12 cellular contexts compared by ENCODE assay signal in the genomic region with DNA sequence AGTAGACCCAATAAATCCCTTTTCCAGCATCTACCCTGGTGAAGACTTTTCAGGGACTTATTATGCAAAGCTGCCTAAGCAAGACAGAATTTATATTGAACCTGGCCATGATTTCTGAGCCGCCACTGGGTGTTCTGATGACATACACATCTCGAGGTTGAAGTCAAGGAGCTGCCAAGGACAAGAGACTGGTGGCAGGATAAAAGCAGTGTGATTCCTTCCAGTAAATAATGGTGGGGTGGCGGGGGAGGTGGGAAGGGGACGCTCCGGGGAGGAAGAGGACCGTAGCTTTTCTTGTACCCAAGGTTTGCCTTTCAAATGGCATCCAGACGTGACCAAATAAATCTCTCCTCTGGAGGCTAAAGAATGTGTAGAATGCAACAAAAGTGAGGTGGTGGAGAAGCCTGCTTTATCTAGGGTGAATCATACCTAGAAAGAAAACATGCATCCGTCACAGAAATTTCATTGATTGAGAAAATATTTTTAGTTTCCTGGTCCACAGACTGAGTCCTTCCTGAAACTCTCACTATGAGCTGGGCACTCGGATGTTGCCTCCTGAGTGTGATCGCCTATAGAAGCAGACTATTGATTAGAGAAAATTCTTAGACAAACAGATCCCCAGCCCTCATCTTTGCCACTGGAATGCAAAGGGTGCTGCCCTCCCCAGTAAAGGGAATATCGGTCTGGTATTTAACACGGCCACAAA.
DNase-seq lines count a peak whose midpoint lies in the region; FAIRE-seq and TF ChIP-seq lines count a peak whose summit lies in the region.
"Had no signal": no experiment of that assay in that cellular context is flagged by ENCODE, and none has a peak within 500 bp of the region (broad histone marks: within the 10 kb centered on the region; RNA-seq: fewer than 3 reads in every experiment).

No MANE protein-coding gene starts in this region.

- no TSS peak for BruUV-seq in MCF 10A (replicated peaks; lab: Mats Ljungman, UMichigan)

- H3K4me3 ChIP-seq in breast epithelium, result no peak overlapping the region
- no peak overlapping the region for H3K4me3 ChIP-seq in astrocyte of the cerebellum (ENCODE audit: low read depth, low read length)
- H3K4me3 ChIP-seq in Karpas-422 (ENCODE audit: low read length), result no peak overlapping the region

- H3K27ac Mint-ChIP-seq in MCF 10A (ENCODE audit: low read depth, unreplicated experiment) (no peak overlapping the region), type B pancreatic cell (peak overlapping the region; percentile 93)
- H3K27ac Mint-ChIP-seq: activated CD4-positive, alpha-beta T cell treated with anti-CD3 and anti-CD28 coated beads for 36 hours; activated naive CD4-positive, alpha-beta T cell treated with anti-CD3 and anti-CD28 coated beads for 36 hours had no signal

- no peaks in the 10 kb centered on the region for H3K36me3 ChIP-seq in breast epithelium
- no peaks in the 10 kb centered on the region for H3K36me3 ChIP-seq in Karpas-422 (ENCODE audit: insufficient read depth, low read length)

- H3K27me3 ChIP-seq in breast epithelium, result no peaks in the 10 kb centered on the region
- no peaks in the 10 kb centered on the region for H3K27me3 ChIP-seq in Karpas-422 (ENCODE audit: low read length)

- H3K36me3 Mint-ChIP-seq in MCF 10A (ENCODE audit: insufficient read depth, unreplicated experiment) (no peaks in the 10 kb centered on the region), type B pancreatic cell (peaks cover 5% of the 10 kb centered on the region)

- CTCF ChIA-PET in MCF 10A (lab: Yijun Ruan, JAX), result interaction anchor here (0.7 to 1.2 kb wide), 2 partner anchors 21 to 124 kb away, joined by 3 read pairs; no protein-coding TSS in a partner anchor

- no peak overlapping the region for H3K9ac ChIP-seq in Karpas-422 (ENCODE audit: low read length)

- POLR2A ChIA-PET in MCF 10A (lab: Yijun Ruan, JAX), result interaction anchor here (0.6 to 2.0 kb wide), 3 partner anchors 13 to 186 kb away, joined by 3 to 5 read pairs (median 4); no protein-coding TSS in a partner anchor

- peaks cover 19% of the 10 kb centered on the region for H3K4me1 Mint-ChIP-seq in MCF 10A (ENCODE audit: insufficient read depth, unreplicated experiment)
- peaks cover 19% of the 10 kb centered on the region for H3K4me1 Mint-ChIP-seq in type B pancreatic cell (ENCODE audit: unreplicated experiment)

- no peaks in the 10 kb centered on the region for H3K79me2 ChIP-seq in Karpas-422 (ENCODE audit: low read length)

- in situ Hi-C loops in astrocyte of the cerebellum (cut with HindIII; ENCODE audit: low sequenced_read_pairs), result no loop called here

- FAIRE-seq in GM12891 (lab: Jason Lieb, UNC), result no peak

- no peaks in the 10 kb centered on the region for H3K9me2 ChIP-seq in Karpas-422 (replicated peaks; ENCODE audit: insufficient read depth, low read length)

- H4K20me1 ChIP-seq in Karpas-422 (ENCODE audit: insufficient read depth, low read depth, low read length), result no peaks in the 10 kb centered on the region

- DNase-seq in MCF 10A (ENCODE audit: unreplicated experiment) (peak; percentile 16), breast epithelium (ENCODE audit: low spot score in 2 of 2) (no peak), astrocyte of the cerebellum (ENCODE audit: low read depth) (peak; percentile 63), islet precursor cell (peak; percentile 72), type B pancreatic cell (ENCODE audit: extremely low spot score, unreplicated experiment) (peak; percentile 32), GM12891 (ENCODE audit: insufficient read length, low spot score) (no peak), Karpas-422 (no peak), NCI-H748 (lab: John Stamatoyannopoulos, UW; ENCODE audit: unreplicated experiment) (no peak)
- DNase-seq: activated CD4-positive, alpha-beta T cell treated with anti-CD3 and anti-CD28 coated beads for 36 hours; activated naive CD4-positive, alpha-beta T cell treated with anti-CD3 and anti-CD28 coated beads for 36 hours; GF-D8; NCI-H2171 treated with DMSO at 0.1 percent for 48 hours had no signal

- intact Hi-C loops in MCF 10A (cut with micrococcal nuclease) (no loop called here), breast epithelium (cut with DNase I; ENCODE audit: low total_unique reads) (no loop called here)

- no peak overlapping the region for H3K4me2 ChIP-seq in Karpas-422 (ENCODE audit: low read depth, low read length, poor library complexity, severe bottlenecking)

- no peak for TF ChIP-seq CTCF in MCF 10A (IDR thresholded peaks at IDR 0.05; ENCODE audit: unreplicated experiment)
- no peak for TF ChIP-seq CTCF in breast epithelium (IDR thresholded peaks at IDR 0.05)
- no peak for TF ChIP-seq CTCF in astrocyte of the cerebellum (IDR thresholded peaks at IDR 0.05; ENCODE audit: low read depth, low read length, missing control alignments)
- no peak for TF ChIP-seq CTCF in type B pancreatic cell (conservative IDR thresholded peaks at IDR 0.05)

- H3K27me3 Mint-ChIP-seq in MCF 10A (ENCODE audit: insufficient read depth, unreplicated experiment) (no peaks in the 10 kb centered on the region), type B pancreatic cell (no peaks in the 10 kb centered on the region)

- no peak overlapping the region for H2AFZ ChIP-seq in Karpas-422 (ENCODE audit: low read length)

- H3K27ac ChIP-seq in breast epithelium (no peak overlapping the region), Karpas-422 (ENCODE audit: low read length) (no peak overlapping the region)

- TF ChIP-seq POLR2A in breast epithelium (IDR thresholded peaks at IDR 0.05) (no peak), GM12891 (IDR thresholded peaks at IDR 0.05; ENCODE audit: low read depth, low read length) (no peak)

- H3K4me1 ChIP-seq in breast epithelium (no peaks in the 10 kb centered on the region), Karpas-422 (ENCODE audit: low read length) (no peaks in the 10 kb centered on the region)

- H3K4me3 Mint-ChIP-seq in MCF 10A (ENCODE audit: unreplicated experiment), result no peak overlapping the region
- peak overlapping the region; percentile 36 for H3K4me3 Mint-ChIP-seq in type B pancreatic cell
- H3K4me3 Mint-ChIP-seq: activated CD4-positive, alpha-beta T cell treated with anti-CD3 and anti-CD28 coated beads for 36 hours; activated naive CD4-positive, alpha-beta T cell treated with anti-CD3 and anti-CD28 coated beads for 36 hours had no signal

- H3K9me3 Mint-ChIP-seq in MCF 10A (ENCODE audit: unreplicated experiment) (peaks cover 7% of the 10 kb centered on the region), type B pancreatic cell (no peaks in the 10 kb centered on the region)

- H3K9me3 ChIP-seq in breast epithelium (no peaks in the 10 kb centered on the region), Karpas-422 (ENCODE audit: low read length) (peaks cover 5% of the 10 kb centered on the region; the same call in 1 of the 2 replicates)

TF ChIP-seq in GM12891, 5 proteins besides CTCF, POLR2A, EP300 and RAD21:
- TF ChIP-seq POLR2AphosphoS5 (IDR thresholded peaks at IDR 0.05; ENCODE audit: low read depth, low read length) (no peak), POU2F2 (IDR thresholded peaks at IDR 0.05; ENCODE audit: low read depth, low read length) (no peak), TAF1 (IDR thresholded peaks at IDR 0.05; ENCODE audit: low read depth, low read length) (no peak), SPI1 (IDR thresholded peaks at IDR 0.05; ENCODE audit: low read depth, low read length) (no peak), PAX5 (IDR thresholded peaks at IDR 0.05; ENCODE audit: insufficient read depth, low read length, severe bottlenecking) (no peak)

Comparison
In these comparisons a context has a peak if more than half of its experiments do, and no peak if none do; other contexts are left out.
1. DNase-seq: peak in MCF 10A (single experiment), astrocyte of the cerebellum (single experiment), islet precursor cell (single experiment) and type B pancreatic cell (single experiment); none in breast epithelium (0 of 2), GM12891 (single experiment), Karpas-422 (single experiment) and NCI-H748 (single experiment).